8 cellular contexts compared by ENCODE assay signal in genomic region chr17:80219013-80219776, GRCh38. TPM values are rescaled to one million over a fixed set of nuclear protein-coding genes. Genes with fewer than 3 reads are reported as not detected.
DNase-seq lines count a peak whose midpoint lies in the region; ATAC-seq and TF ChIP-seq lines count a peak whose summit lies in the region.

No MANE protein-coding gene starts in this region.

- H3K9me3 Mint-ChIP-seq in naive thymus-derived CD8-positive, alpha-beta T cell: no peaks in the 10 kb centered on the region

- H3K36me3 ChIP-seq in esophagus squamous epithelium: peaks cover 0 to 46% (median 0%) of the 10 kb centered on the region in 3 donors

- peaks cover 0 to 33% (median 2%) of the 10 kb centered on the region in 3 donors for H3K36me3 Mint-ChIP-seq in naive thymus-derived CD8-positive, alpha-beta T cell

- intact Hi-C loops in esophagus squamous epithelium (cut with DNase I): no loop called here

- peak; percentile 45 for DNase-seq in NCI-H1436 (lab: John Stamatoyannopoulos, UW)
- no peak for DNase-seq in NCI-H1436 treated with DMSO at 0.1 percent for 48 hours (lab: John Stamatoyannopoulos, UW)
- DNase-seq in OCI-M2 (lab: John Stamatoyannopoulos, UW; ENCODE audit: unreplicated experiment): peak; percentile 38
- DNase-seq in activated T-cell treated with anti-CD3 and anti-CD28 coated beads for 48 hours (ENCODE audit: low read depth): peak; percentile 90
- peak; percentile 27 for DNase-seq in esophagus squamous epithelium (lab: John Stamatoyannopoulos, UW)
- peak; percentile 75 to 96 (median 92) for DNase-seq in naive thymus-derived CD8-positive, alpha-beta T cell
- DNase-seq in stimulated activated naive CD4-positive, alpha-beta T cell treated with Interleukin-2 at 50 U/mL for 16 hours (lab: John Stamatoyannopoulos, UW): peak; percentile 93

- peak overlapping the region; percentile 81 to 91 (median 86) for H3K27ac ChIP-seq in esophagus squamous epithelium

- POLR2A ChIA-PET in naive thymus-derived CD8-positive, alpha-beta T cell (lab: Charles Lee): interaction anchor here (0.6 to 4.0 kb wide), 13 partner anchors 13 to 499 kb away, joined by 3 to 21 read pairs (median 5); partner anchors contain the start of genes EIF4A3 and GAA

- 43 to 45% methylated on average over 9 to 11 of the region's 15 CpGs for WGBS in esophagus squamous epithelium, 2 donors

- H3K27me3 ChIP-seq in esophagus squamous epithelium: no peaks in the 10 kb centered on the region

- H3K4me1 ChIP-seq in esophagus squamous epithelium: peaks cover 10 to 54% (median 26%) of the 10 kb centered on the region in 3 donors

- peak overlapping the region; percentile 94 to 98 (median 97) for H3K27ac Mint-ChIP-seq in naive thymus-derived CD8-positive, alpha-beta T cell

- H3K9me3 ChIP-seq in esophagus squamous epithelium: no peaks in the 10 kb centered on the region

- no peaks in the 10 kb centered on the region for H3K27me3 Mint-ChIP-seq in naive thymus-derived CD8-positive, alpha-beta T cell

- peak overlapping the region; percentile 91 to 97 (median 94) for H3K4me3 Mint-ChIP-seq in naive thymus-derived CD8-positive, alpha-beta T cell

- peak overlapping the region; percentile 77 to 99 (median 90) for H3K4me3 ChIP-seq in esophagus squamous epithelium

- peaks cover 25 to 61% (median 48%) of the 10 kb centered on the region in 4 donors for H3K4me1 Mint-ChIP-seq in naive thymus-derived CD8-positive, alpha-beta T cell

- peak; percentile 39 for ATAC-seq in HG03565 (IDR thresholded peaks at IDR 0.05; ENCODE audit: unreplicated experiment)
- ATAC-seq in naive thymus-derived CD8-positive, alpha-beta T cell: peak; percentile 86 to 90

- no peak for TF ChIP-seq CTCF in esophagus squamous epithelium (IDR thresholded peaks at IDR 0.05)

- TF ChIP-seq POLR2A in esophagus squamous epithelium (IDR thresholded peaks at IDR 0.05): peak in 1 of 4 donors; percentile 19

RNA-seq across cellular contexts. Expression of gene SGSH, which starts 0.9 kb away (rescaled TPM):
- 10 to 100 TPM in 3 of 4 donors, 1 to 10 TPM in 1; 8.7 to 18.7 (median 12.9) TPM for total RNA-seq in esophagus squamous epithelium
- 100 to 1,000 TPM; 138 to 143 TPM for total RNA-seq in naive thymus-derived CD8-positive, alpha-beta T cell
- polyA plus RNA-seq in naive thymus-derived CD8-positive, alpha-beta T cell: 10 to 100 TPM; 20.1 to 36.5 (median 25.6) TPM

RNA-seq across cellular contexts. Expression of gene SLC26A11, which starts 1.0 kb away (rescaled TPM):
- total RNA-seq in esophagus squamous epithelium: 10 to 100 TPM in 1 of 4 donors, 1 to 10 TPM in 3; 5.7 to 11.4 (median 7.6) TPM
- total RNA-seq in naive thymus-derived CD8-positive, alpha-beta T cell: 10 to 100 TPM; 93.1 to 96.2 TPM
- 1 to 10 TPM; 4.8 to 8.4 (median 5.7) TPM for polyA plus RNA-seq in naive thymus-derived CD8-positive, alpha-beta T cell

RNA-seq across cellular contexts. Expression of gene RNF213, which starts 41.5 kb away (rescaled TPM):
- total RNA-seq in esophagus squamous epithelium: 10 to 100 TPM; 56.1 to 67.9 (median 60.9) TPM
- total RNA-seq in naive thymus-derived CD8-positive, alpha-beta T cell: 100 to 1,000 TPM; 323 to 328 TPM
- polyA plus RNA-seq in naive thymus-derived CD8-positive, alpha-beta T cell: 10 to 100 TPM; 27.1 to 52.2 (median 39.1) TPM

RNA-seq across cellular contexts. Expression of gene CARD14, which starts 49.4 kb away (rescaled TPM):
- total RNA-seq in esophagus squamous epithelium: 10 to 100 TPM; 13.0 to 54.3 (median 27.6) TPM
- not detected for total RNA-seq in naive thymus-derived CD8-positive, alpha-beta T cell
- not detected for polyA plus RNA-seq in naive thymus-derived CD8-positive, alpha-beta T cell

Comparison
In these comparisons a context has a peak if more than half of its experiments do, and no peak if none do; other contexts are left out.
1. RNA of gene SGSH, which starts 0.9 kb away (total RNA-seq): 138 to 143 TPM in naive thymus-derived CD8-positive, alpha-beta T cell; 8.7 to 18.7 TPM in esophagus squamous epithelium; every median in the first group is over 4 times any median in the second.
2. RNA of gene SLC26A11, which starts 1.0 kb away (total RNA-seq): 93.1 to 96.2 TPM in naive thymus-derived CD8-positive, alpha-beta T cell; 5.7 to 11.4 TPM in esophagus squamous epithelium; every median in the first group is over 4 times any median in the second.
3. RNA of gene RNF213, which starts 41.5 kb away (total RNA-seq): 323 to 328 TPM in naive thymus-derived CD8-positive, alpha-beta T cell; 56.1 to 67.9 TPM in esophagus squamous epithelium; every median in the first group is over 4 times any median in the second.